1 cellular context compared by ENCODE assay signal in the genomic region with DNA sequence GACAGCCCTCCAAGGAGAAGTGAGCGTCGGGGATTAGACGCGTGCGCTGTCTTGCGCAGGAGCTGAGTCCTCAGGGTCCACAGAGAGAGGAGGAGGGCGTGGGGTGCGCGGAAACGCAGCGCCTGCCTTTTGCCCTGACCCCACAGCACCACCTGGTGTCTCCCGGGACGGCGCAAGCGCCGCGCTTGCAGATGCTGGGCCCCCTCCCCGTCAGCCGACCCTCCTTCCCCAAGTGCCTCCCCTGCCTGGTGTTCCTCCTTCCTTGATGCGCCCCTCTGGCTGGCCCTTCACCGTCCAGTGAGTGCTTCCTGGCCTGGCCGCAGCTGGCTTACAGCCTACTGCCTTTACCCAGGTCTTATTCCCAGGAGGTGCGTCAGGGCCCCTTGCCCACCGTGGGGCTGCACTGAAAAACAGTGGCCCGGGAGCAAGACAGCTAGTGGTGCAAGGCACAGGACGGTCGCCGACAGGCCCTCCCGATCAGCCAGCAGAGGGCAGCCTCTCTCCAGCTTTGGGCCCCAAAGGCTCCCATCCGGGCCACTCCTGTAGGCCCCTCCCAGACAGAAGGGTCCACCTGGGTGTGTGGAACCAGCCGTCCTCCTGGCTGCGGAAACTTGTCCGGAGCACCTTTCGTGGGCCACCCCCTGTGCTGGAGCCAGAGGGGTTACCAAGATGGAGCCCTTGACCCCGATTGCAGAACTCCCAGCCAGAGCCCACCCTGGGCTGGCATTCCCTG.
TF ChIP-seq lines count a peak whose summit lies in the region.

No MANE protein-coding gene starts in this region.

TF ChIP-seq in K562, 482 proteins besides CTCF, POLR2A, EP300 and RAD21 (continued from another document and continues in another):
- TF ChIP-seq RNF219 (CRISPR knock-in tag; IDR thresholded peaks at IDR 0.05) = no peak
- TF ChIP-seq SIX5 (IDR thresholded peaks at IDR 0.05; ENCODE audit: borderline replicate concordance in 1 of 2, insufficient read depth in 1 of 2, low read depth in 1 of 2, low read length in 2 of 2) = no peak
- no peak for TF ChIP-seq ZNF184 (CRISPR knock-in tag; IDR thresholded peaks at IDR 0.05)
- TF ChIP-seq NFIX (CRISPR knock-in tag; IDR thresholded peaks at IDR 0.05; ENCODE audit: low read depth) = no peak
- TF ChIP-seq, protein P1, sequence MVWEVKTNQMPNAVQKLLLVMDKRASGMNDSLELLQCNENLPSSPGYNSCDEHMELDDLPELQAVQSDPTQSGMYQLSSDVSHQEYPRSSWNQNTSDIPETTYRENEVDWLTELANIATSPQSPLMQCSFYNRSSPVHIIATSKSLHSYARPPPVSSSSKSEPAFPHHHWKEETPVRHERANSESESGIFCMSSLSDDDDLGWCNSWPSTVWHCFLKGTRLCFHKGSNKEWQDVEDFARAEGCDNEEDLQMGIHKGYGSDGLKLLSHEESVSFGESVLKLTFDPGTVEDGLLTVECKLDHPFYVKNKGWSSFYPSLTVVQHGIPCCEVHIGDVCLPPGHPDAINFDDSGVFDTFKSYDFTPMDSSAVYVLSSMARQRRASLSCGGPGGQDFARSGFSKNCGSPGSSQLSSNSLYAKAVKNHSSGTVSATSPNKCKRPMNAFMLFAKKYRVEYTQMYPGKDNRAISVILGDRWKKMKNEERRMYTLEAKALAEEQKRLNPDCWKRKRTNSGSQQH (CRISPR knock-in tag; IDR thresholded peaks at IDR 0.05) = no peak
- TF ChIP-seq CHD1 (IDR thresholded peaks at IDR 0.05; ENCODE audit: low read length) = no peak
- TF ChIP-seq E4F1 (CRISPR knock-in tag; IDR thresholded peaks at IDR 0.05; ENCODE audit: borderline replicate concordance) = no peak
- no peak for TF ChIP-seq ETV6 (IDR thresholded peaks at IDR 0.05; ENCODE audit: borderline replicate concordance in 1 of 2, low read depth in 2 of 2, low read length in 1 of 2)
- TF ChIP-seq ETV6 (CRISPR knock-in tag; IDR thresholded peaks at IDR 0.05; ENCODE audit: borderline replicate concordance) = no peak
- TF ChIP-seq GATA2 (CRISPR knock-in tag; IDR thresholded peaks at IDR 0.05) = no peak
- no peak for TF ChIP-seq NFE2L1 (tag; IDR thresholded peaks at IDR 0.05; ENCODE audit: borderline replicate concordance, low read depth)
- TF ChIP-seq RFX7 (CRISPR knock-in tag; IDR thresholded peaks at IDR 0.05) = no peak
- TF ChIP-seq ILK (tag; IDR thresholded peaks at IDR 0.05; ENCODE audit: borderline replicate concordance, low read depth) = no peak
- TF ChIP-seq, protein P2, sequence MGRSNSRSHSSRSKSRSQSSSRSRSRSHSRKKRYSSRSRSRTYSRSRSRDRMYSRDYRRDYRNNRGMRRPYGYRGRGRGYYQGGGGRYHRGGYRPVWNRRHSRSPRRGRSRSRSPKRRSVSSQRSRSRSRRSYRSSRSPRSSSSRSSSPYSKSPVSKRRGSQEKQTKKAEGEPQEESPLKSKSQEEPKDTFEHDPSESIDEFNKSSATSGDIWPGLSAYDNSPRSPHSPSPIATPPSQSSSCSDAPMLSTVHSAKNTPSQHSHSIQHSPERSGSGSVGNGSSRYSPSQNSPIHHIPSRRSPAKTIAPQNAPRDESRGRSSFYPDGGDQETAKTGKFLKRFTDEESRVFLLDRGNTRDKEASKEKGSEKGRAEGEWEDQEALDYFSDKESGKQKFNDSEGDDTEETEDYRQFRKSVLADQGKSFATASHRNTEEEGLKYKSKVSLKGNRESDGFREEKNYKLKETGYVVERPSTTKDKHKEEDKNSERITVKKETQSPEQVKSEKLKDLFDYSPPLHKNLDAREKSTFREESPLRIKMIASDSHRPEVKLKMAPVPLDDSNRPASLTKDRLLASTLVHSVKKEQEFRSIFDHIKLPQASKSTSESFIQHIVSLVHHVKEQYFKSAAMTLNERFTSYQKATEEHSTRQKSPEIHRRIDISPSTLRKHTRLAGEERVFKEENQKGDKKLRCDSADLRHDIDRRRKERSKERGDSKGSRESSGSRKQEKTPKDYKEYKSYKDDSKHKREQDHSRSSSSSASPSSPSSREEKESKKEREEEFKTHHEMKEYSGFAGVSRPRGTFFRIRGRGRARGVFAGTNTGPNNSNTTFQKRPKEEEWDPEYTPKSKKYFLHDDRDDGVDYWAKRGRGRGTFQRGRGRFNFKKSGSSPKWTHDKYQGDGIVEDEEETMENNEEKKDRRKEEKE (IDR thresholded peaks at IDR 0.05; ENCODE audit: borderline replicate concordance in 1 of 2, control insufficient read depth in 1 of 2, low read depth in 2 of 2, low read length in 1 of 2) = no peak
- TF ChIP-seq ZNF707 (CRISPR knock-in tag; conservative IDR thresholded peaks at IDR 0.05) = no peak
- no peak for TF ChIP-seq SAP30 (IDR thresholded peaks at IDR 0.05; ENCODE audit: borderline replicate concordance, insufficient read depth, low read depth, low read length, poor library complexity, severe bottlenecking)
- peak; percentile 49 for TF ChIP-seq ZEB2 (IDR thresholded peaks at IDR 0.05)
- TF ChIP-seq MEF2A (IDR thresholded peaks at IDR 0.05; ENCODE audit: control insufficient read depth, low read depth, low read length) = no peak
- TF ChIP-seq ZNF140 (CRISPR knock-in tag; IDR thresholded peaks at IDR 0.05) = no peak
- no peak; the same call in 1 of the 2 replicates for TF ChIP-seq SOX6 (IDR thresholded peaks at IDR 0.05)
- TF ChIP-seq ZBTB34 (CRISPR knock-in tag; IDR thresholded peaks at IDR 0.05) = no peak
- TF ChIP-seq, protein P3, sequence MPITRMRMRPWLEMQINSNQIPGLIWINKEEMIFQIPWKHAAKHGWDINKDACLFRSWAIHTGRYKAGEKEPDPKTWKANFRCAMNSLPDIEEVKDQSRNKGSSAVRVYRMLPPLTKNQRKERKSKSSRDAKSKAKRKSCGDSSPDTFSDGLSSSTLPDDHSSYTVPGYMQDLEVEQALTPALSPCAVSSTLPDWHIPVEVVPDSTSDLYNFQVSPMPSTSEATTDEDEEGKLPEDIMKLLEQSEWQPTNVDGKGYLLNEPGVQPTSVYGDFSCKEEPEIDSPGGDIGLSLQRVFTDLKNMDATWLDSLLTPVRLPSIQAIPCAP (CRISPR knock-in tag; IDR thresholded peaks at IDR 0.05; ENCODE audit: borderline replicate concordance) = no peak
- TF ChIP-seq, protein P4, sequence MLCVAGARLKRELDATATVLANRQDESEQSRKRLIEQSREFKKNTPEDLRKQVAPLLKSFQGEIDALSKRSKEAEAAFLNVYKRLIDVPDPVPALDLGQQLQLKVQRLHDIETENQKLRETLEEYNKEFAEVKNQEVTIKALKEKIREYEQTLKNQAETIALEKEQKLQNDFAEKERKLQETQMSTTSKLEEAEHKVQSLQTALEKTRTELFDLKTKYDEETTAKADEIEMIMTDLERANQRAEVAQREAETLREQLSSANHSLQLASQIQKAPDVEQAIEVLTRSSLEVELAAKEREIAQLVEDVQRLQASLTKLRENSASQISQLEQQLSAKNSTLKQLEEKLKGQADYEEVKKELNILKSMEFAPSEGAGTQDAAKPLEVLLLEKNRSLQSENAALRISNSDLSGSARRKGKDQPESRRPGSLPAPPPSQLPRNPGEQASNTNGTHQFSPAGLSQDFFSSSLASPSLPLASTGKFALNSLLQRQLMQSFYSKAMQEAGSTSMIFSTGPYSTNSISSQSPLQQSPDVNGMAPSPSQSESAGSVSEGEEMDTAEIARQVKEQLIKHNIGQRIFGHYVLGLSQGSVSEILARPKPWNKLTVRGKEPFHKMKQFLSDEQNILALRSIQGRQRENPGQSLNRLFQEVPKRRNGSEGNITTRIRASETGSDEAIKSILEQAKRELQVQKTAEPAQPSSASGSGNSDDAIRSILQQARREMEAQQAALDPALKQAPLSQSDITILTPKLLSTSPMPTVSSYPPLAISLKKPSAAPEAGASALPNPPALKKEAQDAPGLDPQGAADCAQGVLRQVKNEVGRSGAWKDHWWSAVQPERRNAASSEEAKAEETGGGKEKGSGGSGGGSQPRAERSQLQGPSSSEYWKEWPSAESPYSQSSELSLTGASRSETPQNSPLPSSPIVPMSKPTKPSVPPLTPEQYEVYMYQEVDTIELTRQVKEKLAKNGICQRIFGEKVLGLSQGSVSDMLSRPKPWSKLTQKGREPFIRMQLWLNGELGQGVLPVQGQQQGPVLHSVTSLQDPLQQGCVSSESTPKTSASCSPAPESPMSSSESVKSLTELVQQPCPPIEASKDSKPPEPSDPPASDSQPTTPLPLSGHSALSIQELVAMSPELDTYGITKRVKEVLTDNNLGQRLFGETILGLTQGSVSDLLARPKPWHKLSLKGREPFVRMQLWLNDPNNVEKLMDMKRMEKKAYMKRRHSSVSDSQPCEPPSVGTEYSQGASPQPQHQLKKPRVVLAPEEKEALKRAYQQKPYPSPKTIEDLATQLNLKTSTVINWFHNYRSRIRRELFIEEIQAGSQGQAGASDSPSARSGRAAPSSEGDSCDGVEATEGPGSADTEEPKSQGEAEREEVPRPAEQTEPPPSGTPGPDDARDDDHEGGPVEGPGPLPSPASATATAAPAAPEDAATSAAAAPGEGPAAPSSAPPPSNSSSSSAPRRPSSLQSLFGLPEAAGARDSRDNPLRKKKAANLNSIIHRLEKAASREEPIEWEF (CRISPR knock-in tag; IDR thresholded peaks at IDR 0.05) = no peak
- TF ChIP-seq DACH1 (IDR thresholded peaks at IDR 0.05; ENCODE audit: partially characterized antibody) = no peak
- TF ChIP-seq TFAP4 (CRISPR knock-in tag; IDR thresholded peaks at IDR 0.05; ENCODE audit: borderline replicate concordance) = peak; percentile 79
- no peak for TF ChIP-seq NCOA2 (IDR thresholded peaks at IDR 0.05; ENCODE audit: partially characterized antibody in 2 of 2)
- no peak for TF ChIP-seq MED1 (CRISPR knock-in tag; IDR thresholded peaks at IDR 0.05; ENCODE audit: borderline replicate concordance)
- no peak for TF ChIP-seq E2F5 (CRISPR knock-in tag; IDR thresholded peaks at IDR 0.05)
- TF ChIP-seq NR1H2 (CRISPR knock-in tag; IDR thresholded peaks at IDR 0.05) = no peak
- no peak for TF ChIP-seq TRIM24 (IDR thresholded peaks at IDR 0.05)
- no peak for TF ChIP-seq YBX1 (IDR thresholded peaks at IDR 0.05)
- TF ChIP-seq, protein P5, sequence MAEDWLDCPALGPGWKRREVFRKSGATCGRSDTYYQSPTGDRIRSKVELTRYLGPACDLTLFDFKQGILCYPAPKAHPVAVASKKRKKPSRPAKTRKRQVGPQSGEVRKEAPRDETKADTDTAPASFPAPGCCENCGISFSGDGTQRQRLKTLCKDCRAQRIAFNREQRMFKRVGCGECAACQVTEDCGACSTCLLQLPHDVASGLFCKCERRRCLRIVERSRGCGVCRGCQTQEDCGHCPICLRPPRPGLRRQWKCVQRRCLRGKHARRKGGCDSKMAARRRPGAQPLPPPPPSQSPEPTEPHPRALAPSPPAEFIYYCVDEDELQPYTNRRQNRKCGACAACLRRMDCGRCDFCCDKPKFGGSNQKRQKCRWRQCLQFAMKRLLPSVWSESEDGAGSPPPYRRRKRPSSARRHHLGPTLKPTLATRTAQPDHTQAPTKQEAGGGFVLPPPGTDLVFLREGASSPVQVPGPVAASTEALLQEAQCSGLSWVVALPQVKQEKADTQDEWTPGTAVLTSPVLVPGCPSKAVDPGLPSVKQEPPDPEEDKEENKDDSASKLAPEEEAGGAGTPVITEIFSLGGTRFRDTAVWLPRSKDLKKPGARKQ (CRISPR knock-in tag; IDR thresholded peaks at IDR 0.05) = no peak
- TF ChIP-seq XRCC4 (IDR thresholded peaks at IDR 0.05; ENCODE audit: extremely low read depth, insufficient read depth, insufficient read length) = no peak
- no peak for TF ChIP-seq MEF2D (tag; conservative IDR thresholded peaks at IDR 0.05; ENCODE audit: low read depth)
